ENCODE assay signal across 24 cellular contexts in the genomic region with DNA sequence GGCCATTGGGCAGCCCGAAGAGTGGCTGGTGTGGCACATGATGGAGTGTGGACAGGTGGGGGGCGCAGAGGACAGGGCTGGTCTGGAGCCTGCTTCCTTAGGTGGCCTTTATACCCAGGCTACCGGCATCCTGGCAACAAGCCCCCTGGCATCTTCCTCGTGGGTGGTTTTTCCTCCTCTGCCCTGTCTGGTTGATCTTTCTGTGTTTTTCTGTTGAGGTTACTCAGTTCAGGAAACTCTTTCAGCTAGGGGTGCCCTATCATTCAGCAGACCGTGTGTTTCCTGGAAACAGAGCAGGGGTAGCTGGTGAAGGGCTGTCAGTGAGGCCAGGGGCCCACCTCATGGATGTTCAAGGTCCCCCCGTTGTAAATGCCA. TPM values are rescaled to one million over a fixed set of nuclear protein-coding genes. Genes with fewer than 3 reads are reported as not detected.
DNase-seq lines count a peak whose midpoint lies in the region; ATAC-seq and TF ChIP-seq lines count a peak whose summit lies in the region.
"Had no signal": no experiment of that assay in that cellular context is flagged by ENCODE, and none has a peak within 500 bp of the region (broad histone marks: within the 10 kb centered on the region; RNA-seq: fewer than 3 reads in every experiment).

A gene with protein sequence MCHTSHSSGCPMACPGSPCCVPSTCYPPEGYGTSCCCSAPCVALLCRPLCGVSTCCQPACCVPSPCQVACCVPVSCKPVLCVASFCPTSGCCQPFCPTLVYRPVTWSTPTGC (minus strand): TSS at position 84 of the 375 bp plus-strand sequence. CDS start 45 bp downstream, at position 39.

- POLR2A ChIA-PET in CD8-positive, alpha-beta T cell (lab: Charles Lee): interaction anchor here (1.0 kb wide), 2 partner anchors 35 to 107 kb away, joined by 4 to 5 read pairs; no protein-coding TSS in a partner anchor

- H3K4me3 Mint-ChIP-seq in CD4-positive, CD25-positive, alpha-beta regulatory T cell: peak within 1 kb of the TSS in 2 of 4 donors; percentile 15 to 38
- peak within 1 kb of the TSS; percentile 18 for H3K4me3 Mint-ChIP-seq in CD8-positive, alpha-beta T cell
- H3K4me3 Mint-ChIP-seq in activated T-helper 17 cell treated with anti-CD3 and anti-CD28 coated beads, Interleukin-2, amount 50 U/mL, for 72 hours: peak within 1 kb of the TSS; percentile 19
- H3K4me3 Mint-ChIP-seq in osteocyte (ENCODE audit: unreplicated experiment): no peak within 1 kb of the TSS

- peaks cover 11% of the 10 kb centered on the region for H3K27me3 Mint-ChIP-seq in CD4-positive, CD25-positive, alpha-beta regulatory T cell
- no peaks in the 10 kb centered on the region for H3K27me3 Mint-ChIP-seq in CD8-positive, alpha-beta T cell (ENCODE audit: low read depth)
- no peaks in the 10 kb centered on the region for H3K27me3 Mint-ChIP-seq in activated T-helper 17 cell treated with anti-CD3 and anti-CD28 coated beads, Interleukin-2, amount 50 U/mL, for 72 hours
- H3K27me3 Mint-ChIP-seq in osteocyte (ENCODE audit: unreplicated experiment): peaks cover 8% of the 10 kb centered on the region

- no peak for ATAC-seq in CD4-positive, CD25-positive, alpha-beta regulatory T cell (ENCODE audit: low read depth in 2 of 2)
- no peak for ATAC-seq in CD8-positive, alpha-beta T cell
- no peak for ATAC-seq in activated T-helper 17 cell treated with anti-CD3 and anti-CD28 coated beads, Interleukin-2, amount 50 U/mL, for 72 hours (replicated peaks)
- no peak for ATAC-seq in GM18858 (IDR thresholded peaks at IDR 0.05; ENCODE audit: unreplicated experiment)
- ATAC-seq: SK-N-SH treated with all-trans-retinoic acid at 6 μM for 48 hours had no signal

- H3K27ac ChIP-seq in CD4-positive, CD25-positive, alpha-beta regulatory T cell (ENCODE audit: insufficient read depth, low read length, poor library complexity, severe bottlenecking): no peak within 1 kb of the TSS
- peak within 1 kb of the TSS; percentile 60 for H3K27ac ChIP-seq in CD8-positive, alpha-beta T cell (ENCODE audit: low read depth, low read length)
- H3K27ac ChIP-seq in transverse colon: no peak within 1 kb of the TSS
- H3K27ac ChIP-seq: adrenal gland, brain microvascular endothelial cell, ovary, stomach, tibial artery had no signal

- peak in 1 of 3 donors; percentile 17 for DNase-seq in CD4-positive, CD25-positive, alpha-beta regulatory T cell
- no peak for DNase-seq in CD8-positive, alpha-beta T cell
- peak; percentile 60 for DNase-seq in osteocyte (ENCODE audit: extremely low spot score, unreplicated experiment)
- DNase-seq in SW 1271 (lab: John Stamatoyannopoulos, UW): no peak
- no peak for DNase-seq in transverse colon
- DNase-seq: brain microvascular endothelial cell; foreskin fibroblast; mesenchymal stem cell; NCI-H187 treated with DMSO at 0.1 percent for 48 hours; NCI-H2227 treated with DMSO at 0.1 percent for 48 hours; NCI-H82; ovary; stimulated activated CD4-positive, alpha-beta T cell treated with anti-CD3 and anti-CD28 coated beads, Interleukin-12 subunit alpha, Interleukin-12 subunit beta, amount 100 ng/mL, for 4 hours; stomach; T1000; tibial artery had no signal

- CTCF ChIA-PET in CD8-positive, alpha-beta T cell (lab: Charles Lee): no interaction called here

- H3K9me3 Mint-ChIP-seq in CD4-positive, CD25-positive, alpha-beta regulatory T cell: peaks cover 0 to 26% (median 5%) of the 10 kb centered on the region in 7 donors
- peaks cover 14% of the 10 kb centered on the region for H3K9me3 Mint-ChIP-seq in CD8-positive, alpha-beta T cell
- peaks cover 12% of the 10 kb centered on the region for H3K9me3 Mint-ChIP-seq in activated T-helper 17 cell treated with anti-CD3 and anti-CD28 coated beads, Interleukin-2, amount 50 U/mL, for 72 hours
- H3K9me3 Mint-ChIP-seq in osteocyte (ENCODE audit: unreplicated experiment): peaks cover 11% of the 10 kb centered on the region

- peaks cover 8% of the 10 kb centered on the region for H3K36me3 Mint-ChIP-seq in CD4-positive, CD25-positive, alpha-beta regulatory T cell
- H3K36me3 Mint-ChIP-seq in CD8-positive, alpha-beta T cell: peaks cover 22% of the 10 kb centered on the region
- no peaks in the 10 kb centered on the region for H3K36me3 Mint-ChIP-seq in activated T-helper 17 cell treated with anti-CD3 and anti-CD28 coated beads, Interleukin-2, amount 50 U/mL, for 72 hours (ENCODE audit: low read depth)
- no peaks in the 10 kb centered on the region for H3K36me3 Mint-ChIP-seq in osteocyte (ENCODE audit: unreplicated experiment)

- H3K9me3 ChIP-seq in CD4-positive, CD25-positive, alpha-beta regulatory T cell (ENCODE audit: control insufficient read depth in 2 of 2, low read length in 2 of 2): peaks cover 5 to 19% of the 10 kb centered on the region in 2 experiments
- H3K9me3 ChIP-seq in CD8-positive, alpha-beta T cell (ENCODE audit: low read length): peaks cover 9% of the 10 kb centered on the region
- H3K9me3 ChIP-seq in transverse colon: no peaks in the 10 kb centered on the region
- H3K9me3 ChIP-seq: adrenal gland, ovary had no signal

- in situ Hi-C loops in transverse colon (cut with MboI; ENCODE audit: low pct_ligation_motif_present in 1 of 4, low pct_unique_long_range_greater_than_20kb in 1 of 4, low sequenced_read_pairs in 3 of 4): no loop called here

- TF ChIP-seq CTCF in CD8-positive, alpha-beta T cell (IDR thresholded peaks at IDR 0.05): no peak
- TF ChIP-seq CTCF in osteocyte (IDR thresholded peaks at IDR 0.05): no peak
- no peak for TF ChIP-seq CTCF in transverse colon (IDR thresholded peaks at IDR 0.05)

- 55% methylated on average over 6 of the region's 6 CpGs; no CpG with 5 or more reads in 1 of the 2 donors for WGBS in transverse colon (ENCODE audit: low coverage in 1 of 2), 2 donors

- TF ChIP-seq POLR2A in transverse colon (IDR thresholded peaks at IDR 0.05): no peak

- no peaks in the 10 kb centered on the region for H3K36me3 ChIP-seq in CD4-positive, CD25-positive, alpha-beta regulatory T cell (ENCODE audit: control insufficient read depth, insufficient read depth, low read length)
- H3K36me3 ChIP-seq in CD8-positive, alpha-beta T cell (ENCODE audit: insufficient read depth, low read length): no peaks in the 10 kb centered on the region
- no peaks in the 10 kb centered on the region for H3K36me3 ChIP-seq in transverse colon
- H3K36me3 ChIP-seq: adrenal gland, brain microvascular endothelial cell, ovary, stomach, tibial artery had no signal

- no peak within 1 kb of the TSS for H3K4me3 ChIP-seq in CD4-positive, CD25-positive, alpha-beta regulatory T cell (ENCODE audit: low read depth, low read length)
- no peak within 1 kb of the TSS for H3K4me3 ChIP-seq in CD8-positive, alpha-beta T cell (ENCODE audit: low read depth, low read length)
- no peak within 1 kb of the TSS for H3K4me3 ChIP-seq in transverse colon
- H3K4me3 ChIP-seq: adrenal gland, ovary, stomach, tibial artery had no signal

- no peaks in the 10 kb centered on the region for H3K27me3 ChIP-seq in CD4-positive, CD25-positive, alpha-beta regulatory T cell (ENCODE audit: control insufficient read depth, insufficient read depth, low read length)
- H3K27me3 ChIP-seq in CD8-positive, alpha-beta T cell (ENCODE audit: insufficient read depth, low read length): no peaks in the 10 kb centered on the region
- peaks cover 15% of the 10 kb centered on the region for H3K27me3 ChIP-seq in transverse colon
- H3K27me3 ChIP-seq: brain microvascular endothelial cell, ovary had no signal

- H3K4me1 Mint-ChIP-seq in CD4-positive, CD25-positive, alpha-beta regulatory T cell: peaks cover 11 to 46% (median 23%) of the 10 kb centered on the region in 4 donors
- H3K4me1 Mint-ChIP-seq in CD8-positive, alpha-beta T cell (ENCODE audit: low read depth): peaks cover 67% of the 10 kb centered on the region
- H3K4me1 Mint-ChIP-seq in activated T-helper 17 cell treated with anti-CD3 and anti-CD28 coated beads, Interleukin-2, amount 50 U/mL, for 72 hours: peaks cover 23% of the 10 kb centered on the region
- H3K4me1 Mint-ChIP-seq in osteocyte (ENCODE audit: unreplicated experiment): no peaks in the 10 kb centered on the region

- no peak for TF ChIP-seq EP300 in transverse colon (IDR thresholded peaks at IDR 0.05; ENCODE audit: low read depth)

- peaks cover 24% of the 10 kb centered on the region for H3K4me1 ChIP-seq in CD4-positive, CD25-positive, alpha-beta regulatory T cell (ENCODE audit: control insufficient read depth, insufficient read depth, low read length, poor library complexity, severe bottlenecking)
- H3K4me1 ChIP-seq in CD8-positive, alpha-beta T cell (ENCODE audit: insufficient read depth, low read length): peaks cover 61% of the 10 kb centered on the region
- no peaks in the 10 kb centered on the region for H3K4me1 ChIP-seq in transverse colon
- H3K4me1 ChIP-seq: adrenal gland, stomach, tibial artery had no signal

- intact Hi-C loops in CD8-positive, alpha-beta T cell (cut with DNase I, micrococcal nuclease): loop anchor here (1.0 to 10.0 kb wide), 2 partner anchors 35 to 110 kb away; a partner anchor contains a TSS
- intact Hi-C loops in transverse colon (cut with DNase I; ENCODE audit: low total_unique reads): no loop called here

- H3K27ac Mint-ChIP-seq in CD4-positive, CD25-positive, alpha-beta regulatory T cell: peak within 1 kb of the TSS; percentile 71 to 80 (median 72)
- H3K27ac Mint-ChIP-seq in CD8-positive, alpha-beta T cell: peak within 1 kb of the TSS; percentile 95
- peak within 1 kb of the TSS; percentile 50 for H3K27ac Mint-ChIP-seq in activated T-helper 17 cell treated with anti-CD3 and anti-CD28 coated beads, Interleukin-2, amount 50 U/mL, for 72 hours
- no peak within 1 kb of the TSS for H3K27ac Mint-ChIP-seq in osteocyte (ENCODE audit: unreplicated experiment)

RNA-seq across cellular contexts. Expression of the gene that starts here (rescaled TPM):
- not detected for total RNA-seq in CD4-positive, CD25-positive, alpha-beta regulatory T cell
- not detected for polyA plus RNA-seq in CD4-positive, CD25-positive, alpha-beta regulatory T cell
- not detected for total RNA-seq in CD8-positive, alpha-beta T cell
- total RNA-seq in activated T-helper 17 cell treated with anti-CD3 and anti-CD28 coated beads, Interleukin-2, amount 50 U/mL, for 72 hours: not detected
- total RNA-seq in osteocyte (not detected in 2 replicates), transverse colon (not detected)
- total RNA-seq: activated CD8-positive, alpha-beta memory T cell treated with anti-CD3 and anti-CD28 coated beads for 36 hours; adrenal gland; G401; myocyte; ovary; stomach had no signal
- polyA plus RNA-seq: adrenal gland, esophagus, ovary, stomach had no signal

Comparison
In these comparisons a context has a peak if more than half of its experiments do, and no peak if none do; other contexts are left out.
1. Peak in DNase-seq in osteocyte; RNA of the gene not detected or under 1 TPM.